Comparison of ENCODE assay signal across 8 cellular contexts in genomic region chr1:235502601-235503332, GRCh38. TPM values are rescaled to one million over a fixed set of nuclear protein-coding genes. Genes with fewer than 3 reads are reported as not detected.
A peak's percentile ranks its signal among the peaks of the same experiment; 100 is the strongest.
DNase-seq lines count a peak whose midpoint lies in the region; ATAC-seq and TF ChIP-seq lines count a peak whose summit lies in the region.

No MANE protein-coding gene starts in this region.

- H3K4me1 Mint-ChIP-seq in activated naive CD4-positive, alpha-beta T cell treated with anti-CD3 and anti-CD28 coated beads, Interleukin-2, amount 50 U/mL, for 24 hours = peaks cover 21% of the 10 kb centered on the region
- peaks cover 24% of the 10 kb centered on the region for H3K4me1 Mint-ChIP-seq in T-helper 2 cell treated with Interferon-gamma antibody and Interleukin-4, amounts not matched to agents 5 μg/mL and 100 μg/mL, for 36 hours (ENCODE audit: low read depth)

- H3K36me3 Mint-ChIP-seq in activated naive CD4-positive, alpha-beta T cell treated with anti-CD3 and anti-CD28 coated beads, Interleukin-2, amount 50 U/mL, for 24 hours = no peaks in the 10 kb centered on the region
- peaks cover 3% of the 10 kb centered on the region for H3K36me3 Mint-ChIP-seq in T-helper 2 cell treated with Interferon-gamma antibody and Interleukin-4, amounts not matched to agents 5 μg/mL and 100 μg/mL, for 36 hours (ENCODE audit: low read depth)

- peak overlapping the region; percentile 94 for H3K4me3 Mint-ChIP-seq in activated naive CD4-positive, alpha-beta T cell treated with anti-CD3 and anti-CD28 coated beads, Interleukin-2, amount 50 U/mL, for 24 hours
- peak overlapping the region; percentile 88 for H3K4me3 Mint-ChIP-seq in T-helper 2 cell treated with Interferon-gamma antibody and Interleukin-4, amounts not matched to agents 5 μg/mL and 100 μg/mL, for 36 hours

- no peaks in the 10 kb centered on the region for H3K27me3 Mint-ChIP-seq in activated naive CD4-positive, alpha-beta T cell treated with anti-CD3 and anti-CD28 coated beads, Interleukin-2, amount 50 U/mL, for 24 hours
- H3K27me3 Mint-ChIP-seq in T-helper 2 cell treated with Interferon-gamma antibody and Interleukin-4, amounts not matched to agents 5 μg/mL and 100 μg/mL, for 36 hours (ENCODE audit: low read depth) = peaks cover 4% of the 10 kb centered on the region

- H3K9me3 Mint-ChIP-seq in activated naive CD4-positive, alpha-beta T cell treated with anti-CD3 and anti-CD28 coated beads, Interleukin-2, amount 50 U/mL, for 24 hours = no peaks in the 10 kb centered on the region
- H3K9me3 Mint-ChIP-seq in T-helper 2 cell treated with Interferon-gamma antibody and Interleukin-4, amounts not matched to agents 5 μg/mL and 100 μg/mL, for 36 hours = no peaks in the 10 kb centered on the region

- no peak for ATAC-seq in HG02970 (IDR thresholded peaks at IDR 0.05; ENCODE audit: low FRiP score, unreplicated experiment)

- H3K27ac Mint-ChIP-seq in activated naive CD4-positive, alpha-beta T cell treated with anti-CD3 and anti-CD28 coated beads, Interleukin-2, amount 50 U/mL, for 24 hours = peak overlapping the region; percentile 8
- H3K27ac Mint-ChIP-seq in T-helper 2 cell treated with Interferon-gamma antibody and Interleukin-4, amounts not matched to agents 5 μg/mL and 100 μg/mL, for 36 hours = no peak overlapping the region

- TF ChIP-seq CTCF in fibroblast of the aortic adventitia (IDR thresholded peaks at IDR 0.05; ENCODE audit: insufficient read depth, low read length) = no peak

- no peak for DNase-seq in activated naive CD4-positive, alpha-beta T cell treated with anti-CD3 and anti-CD28 coated beads, Interleukin-2, amount 50 U/mL, for 16 hours
- no peak for DNase-seq in T-helper 2 cell treated with Interferon-gamma antibody and Interleukin-4, amounts not matched to agents 5 μg/mL and 100 μg/mL, for 36 hours (ENCODE audit: low spot score)
- peak; percentile 49 for DNase-seq in fibroblast of the aortic adventitia (ENCODE audit: low read depth)
- DNase-seq in renal cortical epithelial cell (ENCODE audit: low read depth) = peak; percentile 75
- no peak for DNase-seq in DMS153 treated with DMSO at 0.1 percent for 48 hours (lab: John Stamatoyannopoulos, UW; ENCODE audit: unreplicated experiment)
- DNase-seq in GM19238 (ENCODE audit: insufficient read length, low spot score) = no peak

- H3K4me3 ChIP-seq in fibroblast of the aortic adventitia (ENCODE audit: low read depth, low read length) = peak overlapping the region; percentile 85

RNA-seq across cellular contexts. Expression of gene B3GALNT2, which starts 1.5 kb away (rescaled TPM):
- 43.0 and 69.4 TPM in 2 replicates for total RNA-seq in fibroblast of the aortic adventitia (ENCODE audit: low replicate concordance)
- total RNA-seq in renal cortical epithelial cell = 44.3 and 52.3 TPM in 2 replicates

Comparison
In these comparisons a context has a peak if more than half of its experiments do, and no peak if none do; other contexts are left out.
1. DNase-seq: peak in fibroblast of the aortic adventitia (single experiment) and renal cortical epithelial cell (single experiment); none in activated naive CD4-positive, alpha-beta T cell treated with anti-CD3 and anti-CD28 coated beads, Interleukin-2, amount 50 U/mL, for 16 hours (single experiment), T-helper 2 cell treated with Interferon-gamma antibody and Interleukin-4, amounts not matched to agents 5 μg/mL and 100 μg/mL, for 36 hours (single experiment), DMS153 treated with DMSO at 0.1 percent for 48 hours (single experiment) and GM19238 (single experiment).